ENCODE assay signal across 13 cellular contexts in genomic region chr12:110080410-110080809, GRCh38. TPM values are rescaled to one million over a fixed set of nuclear protein-coding genes. Genes with fewer than 3 reads are reported as not detected.
DNase-seq lines count a peak whose midpoint lies in the region; ATAC-seq, FAIRE-seq and TF ChIP-seq lines count a peak whose summit lies in the region.
"Had no signal": no experiment of that assay in that cellular context is flagged by ENCODE, and none has a peak within 500 bp of the region (broad histone marks: within the 10 kb centered on the region; RNA-seq: fewer than 3 reads in every experiment).

No MANE protein-coding gene starts in this region.

- no peak for TF ChIP-seq CTCF in GM23338 (conservative IDR thresholded peaks at IDR 0.05; ENCODE audit: low read depth in 2 of 2)

- peaks cover 5 to 38% (median 26%) of the 10 kb centered on the region in 4 donors for H3K4me1 Mint-ChIP-seq in CD4-positive, CD25-positive, alpha-beta regulatory T cell
- H3K4me1 Mint-ChIP-seq in GM23338: no peaks in the 10 kb centered on the region
- H3K4me1 Mint-ChIP-seq in activated naive CD8-positive, alpha-beta T cell treated with anti-CD3 and anti-CD28 coated beads for 36 hours: peaks cover 16% of the 10 kb centered on the region
- peaks cover 11 to 26% (median 17%) of the 10 kb centered on the region in 4 donors for H3K4me1 Mint-ChIP-seq in naive thymus-derived CD8-positive, alpha-beta T cell

- H3K36me3 Mint-ChIP-seq in CD4-positive, CD25-positive, alpha-beta regulatory T cell: peaks cover 4% of the 10 kb centered on the region
- H3K36me3 Mint-ChIP-seq in GM23338 (ENCODE audit: low read depth): no peaks in the 10 kb centered on the region
- H3K36me3 Mint-ChIP-seq in activated naive CD8-positive, alpha-beta T cell treated with anti-CD3 and anti-CD28 coated beads for 36 hours: peaks cover 8% of the 10 kb centered on the region
- H3K36me3 Mint-ChIP-seq in naive thymus-derived CD8-positive, alpha-beta T cell: no peaks in the 10 kb centered on the region

- H3K9me3 Mint-ChIP-seq in CD4-positive, CD25-positive, alpha-beta regulatory T cell: peaks cover 0 to 4% (median 0%) of the 10 kb centered on the region in 7 donors
- H3K9me3 Mint-ChIP-seq in GM23338: no peaks in the 10 kb centered on the region
- H3K9me3 Mint-ChIP-seq in activated naive CD8-positive, alpha-beta T cell treated with anti-CD3 and anti-CD28 coated beads for 36 hours: peaks cover 7% of the 10 kb centered on the region
- H3K9me3 Mint-ChIP-seq in naive thymus-derived CD8-positive, alpha-beta T cell: peaks cover 0 to 10% (median 0%) of the 10 kb centered on the region in 9 donors

- H3K9me3 ChIP-seq in CD4-positive, CD25-positive, alpha-beta regulatory T cell (ENCODE audit: control insufficient read depth in 2 of 2, low read length in 2 of 2): no peaks in the 10 kb centered on the region

- DNase-seq in CD4-positive, CD25-positive, alpha-beta regulatory T cell: no peak
- DNase-seq in GM23338 (ENCODE audit: low spot score) (no peak), G401 (ENCODE audit: low spot score) (no peak), DMS153 treated with DMSO at 0.1 percent for 48 hours (lab: John Stamatoyannopoulos, UW; ENCODE audit: unreplicated experiment) (no peak), H54 (ENCODE audit: insufficient read length, low spot score) (no peak)
- DNase-seq in activated naive CD8-positive, alpha-beta T cell treated with anti-CD3 and anti-CD28 coated beads for 36 hours: no peak
- no peak for DNase-seq in naive thymus-derived CD8-positive, alpha-beta T cell
- no peak for DNase-seq in stimulated activated CD4-positive, alpha-beta T cell treated with anti-CD3 and anti-CD28 coated beads, Interleukin-2, amount 100 ng/mL, for 24 hours
- DNase-seq: cerebellar nuclear complex, NCI-H1694 treated with DMSO at 0.1 percent for 48 hours, NCI-H524 had no signal

- ATAC-seq in CD4-positive, CD25-positive, alpha-beta regulatory T cell (ENCODE audit: low read depth in 2 of 2): no peak
- ATAC-seq in GM23338: no peak
- no peak for ATAC-seq in naive thymus-derived CD8-positive, alpha-beta T cell

- no peaks in the 10 kb centered on the region for H3K27me3 Mint-ChIP-seq in CD4-positive, CD25-positive, alpha-beta regulatory T cell
- H3K27me3 Mint-ChIP-seq in GM23338 (ENCODE audit: insufficient read depth, low read depth, poor library complexity): no peaks in the 10 kb centered on the region
- H3K27me3 Mint-ChIP-seq in activated naive CD8-positive, alpha-beta T cell treated with anti-CD3 and anti-CD28 coated beads for 36 hours: no peaks in the 10 kb centered on the region
- no peaks in the 10 kb centered on the region for H3K27me3 Mint-ChIP-seq in naive thymus-derived CD8-positive, alpha-beta T cell

- FAIRE-seq in H54 (lab: Jason Lieb, UNC): no peak
- FAIRE-seq: islet of Langerhans had no signal

- H4K20me1 ChIP-seq in GM23338 (replicated peaks; ENCODE audit: insufficient read depth): no peaks in the 10 kb centered on the region

- POLR2A ChIA-PET in naive thymus-derived CD8-positive, alpha-beta T cell (lab: Charles Lee): interaction anchor here (1.3 kb wide), 2 partner anchors 10 to 33 kb away, joined by 3 read pairs; no protein-coding TSS in a partner anchor

- no peak overlapping the region for H3K4me3 ChIP-seq in CD4-positive, CD25-positive, alpha-beta regulatory T cell (ENCODE audit: low read depth, low read length)
- H3K4me3 ChIP-seq in GM23338: no peak overlapping the region

- in situ Hi-C loops in G401 (cut with HindIII; ENCODE audit: low sequenced_read_pairs): no loop called here

- peak overlapping the region in 3 of 4 donors; percentile 21 to 73 (median 39) for H3K4me3 Mint-ChIP-seq in CD4-positive, CD25-positive, alpha-beta regulatory T cell
- no peak overlapping the region for H3K4me3 Mint-ChIP-seq in GM23338
- H3K4me3 Mint-ChIP-seq in activated naive CD8-positive, alpha-beta T cell treated with anti-CD3 and anti-CD28 coated beads for 36 hours: no peak overlapping the region
- peak overlapping the region; percentile 36 to 91 (median 49) for H3K4me3 Mint-ChIP-seq in naive thymus-derived CD8-positive, alpha-beta T cell

- no peak overlapping the region for H3K4me2 ChIP-seq in GM23338

- H3K27ac ChIP-seq in CD4-positive, CD25-positive, alpha-beta regulatory T cell (ENCODE audit: insufficient read depth, low read length, poor library complexity, severe bottlenecking): peak overlapping the region; percentile 84
- H3K27ac ChIP-seq in GM23338 (ENCODE audit: low read depth): no peak overlapping the region
- H3K27ac ChIP-seq: epithelial cell of prostate had no signal

- peak overlapping the region; percentile 96; the same call in 1 of the 2 replicates for H2AFZ ChIP-seq in GM23338

- no peaks in the 10 kb centered on the region for H3K36me3 ChIP-seq in CD4-positive, CD25-positive, alpha-beta regulatory T cell (ENCODE audit: control insufficient read depth, insufficient read depth, low read length)
- no peaks in the 10 kb centered on the region for H3K36me3 ChIP-seq in GM23338 (ENCODE audit: insufficient read depth)

- H3F3A ChIP-seq in GM23338 (replicated peaks; ENCODE audit: low read depth): no peaks in the 10 kb centered on the region

- no peaks in the 10 kb centered on the region for H3K79me2 ChIP-seq in GM23338 (replicated peaks; ENCODE audit: insufficient read depth)

- TF ChIP-seq POLR2A in H54 (IDR thresholded peaks at IDR 0.05; ENCODE audit: low read depth, low read length): no peak

- peak overlapping the region; percentile 95 to 98 (median 97) for H3K27ac Mint-ChIP-seq in CD4-positive, CD25-positive, alpha-beta regulatory T cell
- no peak overlapping the region for H3K27ac Mint-ChIP-seq in GM23338
- H3K27ac Mint-ChIP-seq in activated naive CD8-positive, alpha-beta T cell treated with anti-CD3 and anti-CD28 coated beads for 36 hours: peak overlapping the region; percentile 66
- H3K27ac Mint-ChIP-seq in naive thymus-derived CD8-positive, alpha-beta T cell: peak overlapping the region; percentile 59 to 100 (median 96)

- no peaks in the 10 kb centered on the region for H3K27me3 ChIP-seq in CD4-positive, CD25-positive, alpha-beta regulatory T cell (ENCODE audit: control insufficient read depth, insufficient read depth, low read length)
- H3K27me3 ChIP-seq in GM23338 (ENCODE audit: insufficient read depth): no peaks in the 10 kb centered on the region

- peaks cover 22% of the 10 kb centered on the region for H3K4me1 ChIP-seq in CD4-positive, CD25-positive, alpha-beta regulatory T cell (ENCODE audit: control insufficient read depth, insufficient read depth, low read length, poor library complexity, severe bottlenecking)
- no peaks in the 10 kb centered on the region for H3K4me1 ChIP-seq in GM23338 (ENCODE audit: insufficient read depth)

- H3K9me2 ChIP-seq in GM23338 (ENCODE audit: insufficient read depth): 0 out of 2 replicates have a peak, but pooled peaks cover 6% of the 10 kb centered on the region

TF ChIP-seq in GM23338, 12 proteins besides CTCF, POLR2A, EP300 and RAD21 (continues in another document):
- TF ChIP-seq ETS1 (IDR thresholded peaks at IDR 0.05) (no peak), EZH2phosphoT487 (IDR thresholded peaks at IDR 0.05; ENCODE audit: unreplicated experiment) (no peak), JUNB (IDR thresholded peaks at IDR 0.05; ENCODE audit: unreplicated experiment) (no peak), EZH2 (IDR thresholded peaks at IDR 0.05; ENCODE audit: low read depth, unreplicated experiment) (no peak), ZNF331 (CRISPR knock-in tag; IDR thresholded peaks at IDR 0.05; ENCODE audit: low read depth) (no peak)

RNA-seq across cellular contexts. Expression of gene C12orf76, which starts 32.1 kb away (rescaled TPM):
- total RNA-seq in CD4-positive, CD25-positive, alpha-beta regulatory T cell: 13.5 TPM
- polyA plus RNA-seq in CD4-positive, CD25-positive, alpha-beta regulatory T cell: 10 to 100 TPM; 16.3 to 22.6 (median 19.8) TPM
- total RNA-seq in GM23338 (2014; rRNA removed; shearing (Covaris generic)): 14.5 and 21.7 TPM in 2 replicates
- polyA plus RNA-seq in GM23338 (2016; fragmentation: Nextera tagmentation; extraction: Ambion mirVana): 11.1 and 14.3 TPM in 2 replicates
- 1 to 10 TPM; 6.6 to 7.3 TPM for total RNA-seq in activated naive CD8-positive, alpha-beta T cell treated with anti-CD3 and anti-CD28 coated beads for 36 hours
- 10 to 100 TPM; 20.2 to 22.3 TPM for total RNA-seq in naive thymus-derived CD8-positive, alpha-beta T cell
- polyA plus RNA-seq in naive thymus-derived CD8-positive, alpha-beta T cell: 10 to 100 TPM; 15.6 to 19.2 (median 18.8) TPM
- 17.3 and 20.5 TPM in 2 replicates for total RNA-seq in G401 (2014; rRNA removed; shearing (Covaris generic))

RNA-seq across cellular contexts. Expression of gene IFT81, which starts 43.7 kb away (rescaled TPM):
- total RNA-seq in CD4-positive, CD25-positive, alpha-beta regulatory T cell: 0.91 TPM
- under 1 TPM in 3 of 4 donors, not detected in 1; 0.10 to 0.16 (median 0.11) TPM for polyA plus RNA-seq in CD4-positive, CD25-positive, alpha-beta regulatory T cell
- 7.7 and 17.5 TPM in 2 replicates for total RNA-seq in GM23338 (2014; rRNA removed; shearing (Covaris generic))
- polyA plus RNA-seq in GM23338 (2016; fragmentation: Nextera tagmentation; extraction: Ambion mirVana): 12.8 and 22.3 TPM in 2 replicates
- total RNA-seq in activated naive CD8-positive, alpha-beta T cell treated with anti-CD3 and anti-CD28 coated beads for 36 hours: 1 to 10 TPM; 3.1 to 3.4 TPM
- 1 to 10 TPM; 2.3 to 2.5 TPM for total RNA-seq in naive thymus-derived CD8-positive, alpha-beta T cell
- polyA plus RNA-seq in naive thymus-derived CD8-positive, alpha-beta T cell: under 1 TPM; 0.45 to 0.82 (median 0.56) TPM
- total RNA-seq in G401 (2014; rRNA removed; shearing (Covaris generic)): 15.3 and 36.1 TPM in 2 replicates

Comparison
In these comparisons a context has a peak if more than half of its experiments do, and no peak if none do; other contexts are left out.
1. H3K4me3 Mint-ChIP-seq: peak in CD4-positive, CD25-positive, alpha-beta regulatory T cell (3 of 4) and naive thymus-derived CD8-positive, alpha-beta T cell (10 of 10); none in GM23338 (single experiment) and activated naive CD8-positive, alpha-beta T cell treated with anti-CD3 and anti-CD28 coated beads for 36 hours (single experiment).